23 cellular contexts compared by ENCODE assay signal in genomic region chr7:129919492-129919891, GRCh38. TPM values are rescaled to one million over a fixed set of nuclear protein-coding genes. Genes with fewer than 3 reads are reported as not detected.
DNase-seq lines count a peak whose midpoint lies in the region; ATAC-seq, FAIRE-seq and TF ChIP-seq lines count a peak whose summit lies in the region.
"Had no signal": no experiment of that assay in that cellular context is flagged by ENCODE, and none has a peak within 500 bp of the region (broad histone marks: within the 10 kb centered on the region; RNA-seq: fewer than 3 reads in every experiment).

No MANE protein-coding gene starts in this region.

- no peak for TF ChIP-seq CTCF in H1 (IDR thresholded peaks at IDR 0.05; ENCODE audit: control extremely low read depth in 1 of 3, insufficient read depth in 1 of 3, low read depth in 1 of 3, low read length in 3 of 3)

- FAIRE-seq in H1 (lab: Jason Lieb, UNC) (no peak), H54 (lab: Jason Lieb, UNC) (no peak)
- FAIRE-seq: GM19239 had no signal

- no peaks in the 10 kb centered on the region for H3K9me3 Mint-ChIP-seq in activated naive CD4-positive, alpha-beta T cell treated with anti-CD3 and anti-CD28 coated beads, Interleukin-2, amount 50 U/mL, for 24 hours
- H3K9me3 Mint-ChIP-seq in activated naive CD4-positive, alpha-beta T cell treated with anti-CD3 and anti-CD28 coated beads, Interleukin-2, amount 50 U/mL, for 72 hours: no peaks in the 10 kb centered on the region
- no peaks in the 10 kb centered on the region for H3K9me3 Mint-ChIP-seq in naive thymus-derived CD4-positive, alpha-beta T cell
- H3K9me3 Mint-ChIP-seq: CD14-positive monocyte had no signal

- peak overlapping the region; percentile 15 for H3K27ac Mint-ChIP-seq in activated naive CD4-positive, alpha-beta T cell treated with anti-CD3 and anti-CD28 coated beads, Interleukin-2, amount 50 U/mL, for 24 hours
- no peak overlapping the region for H3K27ac Mint-ChIP-seq in activated naive CD4-positive, alpha-beta T cell treated with anti-CD3 and anti-CD28 coated beads, Interleukin-2, amount 50 U/mL, for 72 hours
- peak overlapping the region in 4 of 9 donors; percentile 9 to 91 (median 36) for H3K27ac Mint-ChIP-seq in naive thymus-derived CD4-positive, alpha-beta T cell

- no peak for TF ChIP-seq EP300 in H1 (IDR thresholded peaks at IDR 0.05; ENCODE audit: borderline replicate concordance in 1 of 2, low read depth in 2 of 2, low read length in 2 of 2)

- H2AFZ ChIP-seq in H1 (ENCODE audit: low read length): no peak overlapping the region
- H2AFZ ChIP-seq: GM23248 had no signal

- no peak overlapping the region for H2BK15ac ChIP-seq in H1 (ENCODE audit: low read length)

- POLR2A ChIA-PET in H1 (lab: Charles Lee; ENCODE audit: partially characterized antibody): no interaction called here
- POLR2A ChIA-PET in naive thymus-derived CD4-positive, alpha-beta T cell (lab: Charles Lee): interaction anchor here (0.6 kb wide), 1 partner anchor 96 kb away, joined by 5 read pairs; no protein-coding TSS in a partner anchor

- H4K8ac ChIP-seq in H1 (ENCODE audit: extremely low read depth, insufficient read depth, low read length): no peak overlapping the region

- no peak overlapping the region for H3K14ac ChIP-seq in H1 (ENCODE audit: insufficient read length)

- no peak overlapping the region for H4K91ac ChIP-seq in H1 (replicated peaks; ENCODE audit: insufficient read length, low read length)

- no peaks in the 10 kb centered on the region for H3K27me3 Mint-ChIP-seq in activated naive CD4-positive, alpha-beta T cell treated with anti-CD3 and anti-CD28 coated beads, Interleukin-2, amount 50 U/mL, for 24 hours
- H3K27me3 Mint-ChIP-seq in naive thymus-derived CD4-positive, alpha-beta T cell: no peaks in the 10 kb centered on the region

- no peak overlapping the region for H2BK12ac ChIP-seq in H1 (ENCODE audit: low read depth, low read length)

- no peaks in the 10 kb centered on the region for H4K20me1 ChIP-seq in H1 (replicated peaks in 1 of 2; ENCODE audit: control insufficient read depth in 1 of 2, insufficient read depth in 2 of 2, low read length in 2 of 2)

- intact Hi-C loops in naive thymus-derived CD4-positive, alpha-beta T cell (cut with micrococcal nuclease): no loop called here

- no peak overlapping the region for H3K4ac ChIP-seq in H1 (replicated peaks; ENCODE audit: insufficient read length, low read depth, low read length)

- no peak overlapping the region for H3K9ac ChIP-seq in H1 (replicated peaks in 1 of 4; ENCODE audit: extremely low read depth in 1 of 4, low read depth in 3 of 4, low read length in 3 of 4)
- H3K9ac ChIP-seq: GM23248, SK-N-SH had no signal

- H3K23ac ChIP-seq in H1 (ENCODE audit: insufficient read length): no peak overlapping the region

- no peak overlapping the region for H2AK5ac ChIP-seq in H1 (ENCODE audit: low read depth, low read length)

- peaks cover 3 to 84% of the 10 kb centered on the region in 2 experiments; a peak in 3 of 4 replicates for H3K79me2 ChIP-seq in H1 (ENCODE audit: control insufficient read depth in 1 of 2, insufficient read depth in 2 of 2, low read length in 2 of 2)

- H2BK120ac ChIP-seq in H1 (replicated peaks; ENCODE audit: low read depth, low read length): no peak overlapping the region

- no peak for TF ChIP-seq POLR2A in H1 (IDR thresholded peaks at IDR 0.05; ENCODE audit: control extremely low read depth in 1 of 2, low read depth in 2 of 2, low read length in 2 of 2)
- no peak for TF ChIP-seq POLR2A in H54 (IDR thresholded peaks at IDR 0.05; ENCODE audit: low read depth, low read length)

- peaks cover 7% of the 10 kb centered on the region for H3K79me1 ChIP-seq in H1 (ENCODE audit: low read depth, low read length)

- H3K36me3 ChIP-seq in H1 (ENCODE audit: control insufficient read depth in 2 of 4, insufficient read depth in 4 of 4, low read length in 3 of 4): peaks cover 0 to 11% (median 0%) of the 10 kb centered on the region in 4 experiments; a peak in 2 of 8 replicates
- H3K36me3 ChIP-seq in naive thymus-derived CD4-positive, alpha-beta T cell (ENCODE audit: control insufficient read depth in 2 of 3, insufficient read depth in 3 of 3, low read length in 3 of 3): no peaks in the 10 kb centered on the region

- H3K9me3 ChIP-seq in H1 (ENCODE audit: insufficient read depth in 2 of 2, low read depth in 1 of 2, low read length in 1 of 2): no peaks in the 10 kb centered on the region
- no peaks in the 10 kb centered on the region for H3K9me3 ChIP-seq in naive thymus-derived CD4-positive, alpha-beta T cell (ENCODE audit: control insufficient read depth in 2 of 3, low read length in 3 of 3)
- H3K9me3 ChIP-seq: SK-N-SH had no signal

- H3K4me1 Mint-ChIP-seq in activated naive CD4-positive, alpha-beta T cell treated with anti-CD3 and anti-CD28 coated beads, Interleukin-2, amount 50 U/mL, for 24 hours: peaks cover 77% of the 10 kb centered on the region
- H3K4me1 Mint-ChIP-seq in naive thymus-derived CD4-positive, alpha-beta T cell: peaks cover 23 to 81% (median 70%) of the 10 kb centered on the region in 7 donors

- ATAC-seq in activated naive CD4-positive, alpha-beta T cell treated with anti-CD3 and anti-CD28 coated beads, Interleukin-2, amount 50 U/mL, for 72 hours: no peak
- no peak for ATAC-seq in naive thymus-derived CD4-positive, alpha-beta T cell
- ATAC-seq in HG03354 (IDR thresholded peaks at IDR 0.05; ENCODE audit: poor library complexity, severe bottlenecking, unreplicated experiment): no peak
- ATAC-seq: PC-3 had no signal

- peaks cover 0 to 3% (median 0%) of the 10 kb centered on the region in 4 experiments; a peak in 2 of 7 replicates for H3K4me1 ChIP-seq in H1 (replicated peaks in 1 of 4; ENCODE audit: control insufficient read depth in 3 of 4, insufficient read depth in 4 of 4, low read length in 3 of 4)
- H3K4me1 ChIP-seq in naive thymus-derived CD4-positive, alpha-beta T cell (ENCODE audit: control insufficient read depth in 2 of 2, insufficient read depth in 2 of 2, low read length in 2 of 2): peaks cover 13 to 36% of the 10 kb centered on the region in 2 donors

- 0 out of 2 replicates have a peak overlapping the region, but pooled peaks have one; percentile 11 for H3K27ac ChIP-seq in H1 (ENCODE audit: low read depth, low read length)
- H3K27ac ChIP-seq in naive thymus-derived CD4-positive, alpha-beta T cell (ENCODE audit: low read depth, low read length): no peak overlapping the region
- H3K27ac ChIP-seq: 22Rv1, GM23248 had no signal

- H3K27me3 ChIP-seq in H1 (replicated peaks in 1 of 4; ENCODE audit: control insufficient read depth in 3 of 4, extremely low read depth in 1 of 4, insufficient read depth in 3 of 4, low read length in 3 of 4): no peaks in the 10 kb centered on the region
- no peaks in the 10 kb centered on the region for H3K27me3 ChIP-seq in naive thymus-derived CD4-positive, alpha-beta T cell (ENCODE audit: control insufficient read depth in 2 of 2, insufficient read depth in 2 of 2, low read length in 2 of 2)

- H3K4me3 Mint-ChIP-seq in activated naive CD4-positive, alpha-beta T cell treated with anti-CD3 and anti-CD28 coated beads, Interleukin-2, amount 50 U/mL, for 24 hours: no peak overlapping the region
- H3K4me3 Mint-ChIP-seq in naive thymus-derived CD4-positive, alpha-beta T cell: peak overlapping the region in 6 of 10 donors; percentile 2 to 33 (median 26)
- H3K4me3 Mint-ChIP-seq: CD14-positive monocyte had no signal

- no peak overlapping the region for H3K18ac ChIP-seq in H1 (ENCODE audit: extremely low read depth, low read length)

- WGBS in H1 (ENCODE audit: extremely low coverage in 1 of 2, insufficient coverage in 1 of 2, insufficient read length in 1 of 2, insufficient replicate concordance in 2 of 2, low coverage in 1 of 2, low lambda C conversion rate in 2 of 2, missing lambda C conversion rate in 1 of 2), 2 experiments: 96% methylated on average over 2 of the region's 2 CpGs; no CpG with 5 or more reads in 1 of the 2 experiments

- H3K36me3 Mint-ChIP-seq in activated naive CD4-positive, alpha-beta T cell treated with anti-CD3 and anti-CD28 coated beads, Interleukin-2, amount 50 U/mL, for 24 hours: peaks cover 6% of the 10 kb centered on the region
- H3K36me3 Mint-ChIP-seq in activated naive CD4-positive, alpha-beta T cell treated with anti-CD3 and anti-CD28 coated beads, Interleukin-2, amount 50 U/mL, for 72 hours: no peaks in the 10 kb centered on the region
- H3K36me3 Mint-ChIP-seq in naive thymus-derived CD4-positive, alpha-beta T cell: peaks cover 0 to 24% (median 12%) of the 10 kb centered on the region in 5 donors

- peak overlapping the region; percentile 35; the same call in 1 of the 2 replicates for H2BK5ac ChIP-seq in H1 (ENCODE audit: low read depth, low read length)

- H2BK20ac ChIP-seq in H1 (ENCODE audit: low read length): no peak overlapping the region

- no peak overlapping the region for H3K4me2 ChIP-seq in H1 (ENCODE audit: insufficient read depth in 1 of 2, low read depth in 2 of 2, low read length in 2 of 2)
- H3K4me2 ChIP-seq: SK-N-SH had no signal

- CTCF ChIA-PET in H1 (lab: Charles Lee; ENCODE audit: partially characterized antibody): interaction anchor here (0.5 to 3.5 kb wide), 6 partner anchors 14 to 163 kb away, joined by 3 to 14 read pairs (median 4); no protein-coding TSS in a partner anchor
- CTCF ChIA-PET in naive thymus-derived CD4-positive, alpha-beta T cell (lab: Charles Lee): interaction anchor here (0.6 kb wide), 1 partner anchor 129 kb away, joined by 3 read pairs; no protein-coding TSS in a partner anchor

- no peak for DNase-seq in activated naive CD4-positive, alpha-beta T cell treated with anti-CD3 and anti-CD28 coated beads, Interleukin-2, amount 50 U/mL, for 72 hours (ENCODE audit: low spot score in 2 of 2)
- DNase-seq in H1 (ENCODE audit: low read depth in 1 of 2, low spot score in 2 of 2) (peak in 1 of 2 experiments; percentile 39), H54 (ENCODE audit: insufficient read length, low spot score) (no peak), epidermal melanocyte (ENCODE audit: insufficient read length, low spot score) (no peak), NCI-H2227 (lab: John Stamatoyannopoulos, UW; ENCODE audit: unreplicated experiment) (no peak)
- no peak for DNase-seq in naive thymus-derived CD4-positive, alpha-beta T cell
- DNase-seq: COR-L47, DMS 273 treated with DMSO at 0.1 percent for 48 hours, GDM1, GM23248, NCI-H1417 treated with DMSO at 0.1 percent for 48 hours, NCI-H187 treated with DMSO at 0.1 percent for 48 hours, NCI-H345, NCI-H524 treated with DMSO at 0.1 percent for 48 hours, PC-3, RPMI8226, SHP77 treated with DMSO at 0.1 percent for 48 hours, SK-N-SH had no signal

- no peak for TF ChIP-seq RAD21 in H1 (IDR thresholded peaks at IDR 0.05 in 1 of 2, conservative IDR thresholded peaks at IDR 0.05 in 1 of 2; ENCODE audit: low read depth in 2 of 2, low read length in 2 of 2)

- no peak overlapping the region for H4K5ac ChIP-seq in H1 (ENCODE audit: insufficient read length, low read depth, low read length)

- H3K4me3 ChIP-seq in H1 (ENCODE audit: extremely low read depth in 1 of 4, insufficient read depth in 2 of 4, low read depth in 3 of 4, low read length in 4 of 4): no peak overlapping the region
- H3K4me3 ChIP-seq in naive thymus-derived CD4-positive, alpha-beta T cell (ENCODE audit: low read length): no peak overlapping the region
- H3K4me3 ChIP-seq: GM23248 had no signal

- H3K56ac ChIP-seq in H1 (replicated peaks; ENCODE audit: insufficient read length, low read depth, low read length): no peak overlapping the region

- H3K23me2 ChIP-seq in H1 (ENCODE audit: low read depth, low read length): no peaks in the 10 kb centered on the region; the same call in 1 of the 2 replicates

RNA-seq across cellular contexts. Expression of gene UBE2H, which starts 33.3 kb away (rescaled TPM):
- total RNA-seq in activated naive CD4-positive, alpha-beta T cell treated with anti-CD3 and anti-CD28 coated beads, Interleukin-2, amount 50 U/mL, for 72 hours: 10 to 100 TPM; 30.0 to 35.5 TPM
- total RNA-seq in H1 (2021; fragmentation: NEBNext Ultra II Directional; extraction: Animal tissue kit (Norgen Biotek cat#: 25700)): 62.2 and 62.6 TPM in 2 replicates
- polyA plus RNA-seq in H1 (2011; rRNA removed): 29.0 and 30.6 TPM in 2 replicates
- 41.8 TPM for polyA plus RNA-seq in H1 (2011; cell fraction: cytosol; rRNA removed)
- 20.7 TPM for polyA plus RNA-seq in H1 (2011; cell fraction: nucleus; rRNA removed)
- polyA plus RNA-seq in H1 (2012, experiment 1 of 2): 32.5 to 59.7 TPM (median 39.3 TPM) in 4 replicates
- 7.3 TPM for polyA plus RNA-seq in H1 (2012, experiment 2 of 2)
- 43.4 TPM for polyA plus RNA-seq in H1 (2013, experiment 1 of 2)
- 48.3 TPM for polyA plus RNA-seq in H1 (2013, experiment 2 of 2)
- polyA minus RNA-seq in H1 (2011; rRNA and poly(A)+ RNA removed): 49.8 and 56.0 TPM in 2 replicates
- polyA minus RNA-seq in H1 (2011; cell fraction: cytosol; rRNA and poly(A)+ RNA removed): 52.1 TPM
- polyA minus RNA-seq in H1 (2011; cell fraction: nucleus; rRNA and poly(A)+ RNA removed): 34.3 TPM
- 10 to 100 TPM; 32.0 to 69.2 (median 49.1) TPM for total RNA-seq in naive thymus-derived CD4-positive, alpha-beta T cell
- 10 to 100 TPM; 40.3 to 53.9 TPM for polyA plus RNA-seq in naive thymus-derived CD4-positive, alpha-beta T cell
